1 cellular context compared by ENCODE assay signal in genomic region chr3:154121236-154122095, GRCh38.
TF ChIP-seq lines count a peak whose summit lies in the region.

Gene ARHGEF26, plus strand, starts transcription at chr3:154121390. Its CDS starts 603 bp downstream, at chr3:154121993.

TF ChIP-seq in GM23338, 12 proteins besides CTCF, POLR2A, EP300 and RAD21 (continued from another document):
- TF ChIP-seq, protein P1, sequence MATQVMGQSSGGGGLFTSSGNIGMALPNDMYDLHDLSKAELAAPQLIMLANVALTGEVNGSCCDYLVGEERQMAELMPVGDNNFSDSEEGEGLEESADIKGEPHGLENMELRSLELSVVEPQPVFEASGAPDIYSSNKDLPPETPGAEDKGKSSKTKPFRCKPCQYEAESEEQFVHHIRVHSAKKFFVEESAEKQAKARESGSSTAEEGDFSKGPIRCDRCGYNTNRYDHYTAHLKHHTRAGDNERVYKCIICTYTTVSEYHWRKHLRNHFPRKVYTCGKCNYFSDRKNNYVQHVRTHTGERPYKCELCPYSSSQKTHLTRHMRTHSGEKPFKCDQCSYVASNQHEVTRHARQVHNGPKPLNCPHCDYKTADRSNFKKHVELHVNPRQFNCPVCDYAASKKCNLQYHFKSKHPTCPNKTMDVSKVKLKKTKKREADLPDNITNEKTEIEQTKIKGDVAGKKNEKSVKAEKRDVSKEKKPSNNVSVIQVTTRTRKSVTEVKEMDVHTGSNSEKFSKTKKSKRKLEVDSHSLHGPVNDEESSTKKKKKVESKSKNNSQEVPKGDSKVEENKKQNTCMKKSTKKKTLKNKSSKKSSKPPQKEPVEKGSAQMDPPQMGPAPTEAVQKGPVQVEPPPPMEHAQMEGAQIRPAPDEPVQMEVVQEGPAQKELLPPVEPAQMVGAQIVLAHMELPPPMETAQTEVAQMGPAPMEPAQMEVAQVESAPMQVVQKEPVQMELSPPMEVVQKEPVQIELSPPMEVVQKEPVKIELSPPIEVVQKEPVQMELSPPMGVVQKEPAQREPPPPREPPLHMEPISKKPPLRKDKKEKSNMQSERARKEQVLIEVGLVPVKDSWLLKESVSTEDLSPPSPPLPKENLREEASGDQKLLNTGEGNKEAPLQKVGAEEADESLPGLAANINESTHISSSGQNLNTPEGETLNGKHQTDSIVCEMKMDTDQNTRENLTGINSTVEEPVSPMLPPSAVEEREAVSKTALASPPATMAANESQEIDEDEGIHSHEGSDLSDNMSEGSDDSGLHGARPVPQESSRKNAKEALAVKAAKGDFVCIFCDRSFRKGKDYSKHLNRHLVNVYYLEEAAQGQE (IDR thresholded peaks at IDR 0.05; ENCODE audit: unreplicated experiment) = no peak
- no peak for TF ChIP-seq ETS1 (IDR thresholded peaks at IDR 0.05)
- no peak for TF ChIP-seq STAT1 (IDR thresholded peaks at IDR 0.05; ENCODE audit: unreplicated experiment)
- TF ChIP-seq JUNB (IDR thresholded peaks at IDR 0.05; ENCODE audit: unreplicated experiment) = no peak
- no peak for TF ChIP-seq CREB1 (CRISPR knock-in tag; IDR thresholded peaks at IDR 0.05; ENCODE audit: low read depth)
- no peak for TF ChIP-seq ZNF114 (CRISPR knock-in tag; IDR thresholded peaks at IDR 0.05)
- TF ChIP-seq, protein P2, sequence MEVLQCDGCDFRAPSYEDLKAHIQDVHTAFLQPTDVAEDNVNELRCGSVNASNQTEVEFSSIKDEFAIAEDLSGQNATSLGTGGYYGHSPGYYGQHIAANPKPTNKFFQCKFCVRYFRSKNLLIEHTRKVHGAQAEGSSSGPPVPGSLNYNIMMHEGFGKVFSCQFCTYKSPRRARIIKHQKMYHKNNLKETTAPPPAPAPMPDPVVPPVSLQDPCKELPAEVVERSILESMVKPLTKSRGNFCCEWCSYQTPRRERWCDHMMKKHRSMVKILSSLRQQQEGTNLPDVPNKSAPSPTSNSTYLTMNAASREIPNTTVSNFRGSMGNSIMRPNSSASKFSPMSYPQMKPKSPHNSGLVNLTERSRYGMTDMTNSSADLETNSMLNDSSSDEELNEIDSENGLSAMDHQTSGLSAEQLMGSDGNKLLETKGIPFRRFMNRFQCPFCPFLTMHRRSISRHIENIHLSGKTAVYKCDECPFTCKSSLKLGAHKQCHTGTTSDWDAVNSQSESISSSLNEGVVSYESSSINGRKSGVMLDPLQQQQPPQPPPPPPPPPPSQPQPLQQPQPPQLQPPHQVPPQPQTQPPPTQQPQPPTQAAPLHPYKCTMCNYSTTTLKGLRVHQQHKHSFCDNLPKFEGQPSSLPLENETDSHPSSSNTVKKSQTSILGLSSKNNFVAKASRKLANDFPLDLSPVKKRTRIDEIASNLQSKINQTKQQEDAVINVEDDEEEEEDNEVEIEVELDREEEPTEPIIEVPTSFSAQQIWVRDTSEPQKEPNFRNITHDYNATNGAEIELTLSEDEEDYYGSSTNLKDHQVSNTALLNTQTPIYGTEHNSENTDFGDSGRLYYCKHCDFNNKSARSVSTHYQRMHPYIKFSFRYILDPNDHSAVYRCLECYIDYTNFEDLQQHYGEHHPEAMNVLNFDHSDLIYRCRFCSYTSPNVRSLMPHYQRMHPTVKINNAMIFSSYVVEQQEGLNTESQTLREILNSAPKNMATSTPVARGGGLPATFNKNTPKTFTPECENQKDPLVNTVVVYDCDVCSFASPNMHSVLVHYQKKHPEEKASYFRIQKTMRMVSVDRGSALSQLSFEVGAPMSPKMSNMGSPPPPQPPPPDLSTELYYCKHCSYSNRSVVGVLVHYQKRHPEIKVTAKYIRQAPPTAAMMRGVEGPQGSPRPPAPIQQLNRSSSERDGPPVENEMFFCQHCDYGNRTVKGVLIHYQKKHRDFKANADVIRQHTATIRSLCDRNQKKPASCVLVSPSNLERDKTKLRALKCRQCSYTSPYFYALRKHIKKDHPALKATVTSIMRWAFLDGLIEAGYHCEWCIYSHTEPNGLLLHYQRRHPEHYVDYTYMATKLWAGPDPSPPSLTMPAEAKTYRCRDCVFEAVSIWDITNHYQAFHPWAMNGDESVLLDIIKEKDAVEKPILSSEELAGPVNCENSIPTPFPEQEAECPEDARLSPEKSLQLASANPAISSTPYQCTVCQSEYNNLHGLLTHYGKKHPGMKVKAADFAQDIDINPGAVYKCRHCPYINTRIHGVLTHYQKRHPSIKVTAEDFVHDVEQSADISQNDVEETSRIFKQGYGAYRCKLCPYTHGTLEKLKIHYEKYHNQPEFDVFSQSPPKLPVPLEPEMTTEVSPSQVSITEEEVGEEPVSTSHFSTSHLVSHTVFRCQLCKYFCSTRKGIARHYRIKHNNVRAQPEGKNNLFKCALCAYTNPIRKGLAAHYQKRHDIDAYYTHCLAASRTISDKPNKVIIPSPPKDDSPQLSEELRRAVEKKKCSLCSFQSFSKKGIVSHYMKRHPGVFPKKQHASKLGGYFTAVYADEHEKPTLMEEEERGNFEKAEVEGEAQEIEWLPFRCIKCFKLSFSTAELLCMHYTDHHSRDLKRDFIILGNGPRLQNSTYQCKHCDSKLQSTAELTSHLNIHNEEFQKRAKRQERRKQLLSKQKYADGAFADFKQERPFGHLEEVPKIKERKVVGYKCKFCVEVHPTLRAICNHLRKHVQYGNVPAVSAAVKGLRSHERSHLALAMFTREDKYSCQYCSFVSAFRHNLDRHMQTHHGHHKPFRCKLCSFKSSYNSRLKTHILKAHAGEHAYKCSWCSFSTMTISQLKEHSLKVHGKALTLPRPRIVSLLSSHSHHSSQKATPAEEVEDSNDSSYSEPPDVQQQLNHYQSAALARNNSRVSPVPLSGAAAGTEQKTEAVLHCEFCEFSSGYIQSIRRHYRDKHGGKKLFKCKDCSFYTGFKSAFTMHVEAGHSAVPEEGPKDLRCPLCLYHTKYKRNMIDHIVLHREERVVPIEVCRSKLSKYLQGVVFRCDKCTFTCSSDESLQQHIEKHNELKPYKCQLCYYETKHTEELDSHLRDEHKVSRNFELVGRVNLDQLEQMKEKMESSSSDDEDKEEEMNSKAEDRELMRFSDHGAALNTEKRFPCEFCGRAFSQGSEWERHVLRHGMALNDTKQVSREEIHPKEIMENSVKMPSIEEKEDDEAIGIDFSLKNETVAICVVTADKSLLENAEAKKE (CRISPR knock-in tag; IDR thresholded peaks at IDR 0.05) = no peak
- no peak for TF ChIP-seq NANOG (IDR thresholded peaks at IDR 0.05; ENCODE audit: borderline replicate concordance)
